In genomic region chr2:65142515-65142914, GRCh38 we compare ENCODE assay signal across 1 cellular context.
TF ChIP-seq lines count a peak whose summit lies in the region.

No MANE protein-coding gene starts in this region.

TF ChIP-seq in HEK293, 187 proteins besides CTCF, POLR2A, EP300 and RAD21 (continued from another document):
- no peak for TF ChIP-seq REST (tag by site-specific recombination; IDR thresholded peaks at IDR 0.05)
- TF ChIP-seq ZNF184 (tag by site-specific recombination; IDR thresholded peaks at IDR 0.05) = no peak
- TF ChIP-seq SALL2 (tag by site-specific recombination; IDR thresholded peaks at IDR 0.05; ENCODE audit: borderline replicate concordance) = no peak
